1 cellular context compared by ENCODE assay signal in genomic region chr4:336893-337142, GRCh38.
A peak's percentile ranks its signal among the peaks of the same experiment; 100 is the strongest.
TF ChIP-seq lines count a peak whose summit lies in the region.

No MANE protein-coding gene starts in this region.

TF ChIP-seq in H1, 55 proteins besides CTCF, POLR2A, EP300 and RAD21 (continued from another document):
- TF ChIP-seq KDM4A (IDR thresholded peaks at IDR 0.05; ENCODE audit: low read depth, low read length, severe bottlenecking) = peak; percentile 35
TF ChIP-seq in H1: peak in this region for 2.
